ENCODE assay signal across 10 cellular contexts in the genomic region with DNA sequence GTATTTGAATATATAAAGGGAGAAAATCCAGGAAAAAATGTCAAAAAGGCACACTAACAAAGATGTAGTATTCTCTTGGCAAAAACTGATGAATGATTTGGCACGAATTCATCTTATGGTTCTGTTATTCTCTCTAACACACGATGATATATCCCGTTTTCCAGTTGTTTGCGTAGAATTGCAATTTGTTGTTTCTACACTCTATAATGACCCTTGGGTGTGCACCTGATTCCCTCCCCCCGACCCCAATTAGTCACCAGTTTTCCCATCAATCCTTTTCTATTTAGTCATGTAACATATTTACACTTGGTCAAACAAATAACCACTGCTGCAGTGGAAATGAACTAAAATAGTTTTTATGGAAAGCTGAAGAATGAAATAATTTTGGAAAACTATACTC.
DNase-seq lines count a peak whose midpoint lies in the region; ATAC-seq and TF ChIP-seq lines count a peak whose summit lies in the region.
"Had no signal": no experiment of that assay in that cellular context is flagged by ENCODE, and none has a peak within 500 bp of the region (broad histone marks: within the 10 kb centered on the region; RNA-seq: fewer than 3 reads in every experiment).

No MANE protein-coding gene starts in this region.

- TF ChIP-seq CTCF in nephron progenitor cell (IDR thresholded peaks at IDR 0.05) = no peak

- no peaks in the 10 kb centered on the region for H3K9me3 ChIP-seq in HUES48 (ENCODE audit: control insufficient read depth, insufficient read depth, low read length)

- no peak overlapping the region for H3K27ac Mint-ChIP-seq in nephron progenitor cell

- peaks cover 19% of the 10 kb centered on the region for H3K4me1 ChIP-seq in ACC112 (ENCODE audit: control insufficient read depth, insufficient read depth, low read length, unreplicated experiment)
- peaks cover 47% of the 10 kb centered on the region for H3K4me1 ChIP-seq in HUES48 (ENCODE audit: control insufficient read depth, insufficient read depth, low read length)

- peak overlapping the region; percentile 90 for H3K4me3 ChIP-seq in ACC112 (ENCODE audit: low read depth, low read length)
- H3K4me3 ChIP-seq in HUES48 (ENCODE audit: low read depth, low read length) = peak overlapping the region; percentile 39

- ATAC-seq in GM21786 (IDR thresholded peaks at IDR 0.05; ENCODE audit: unreplicated experiment) (no peak), HG02885 (IDR thresholded peaks at IDR 0.05; ENCODE audit: poor library complexity, unreplicated experiment) (no peak)

- no peak overlapping the region for H3K9ac ChIP-seq in HUES48 (ENCODE audit: low read depth, low read length)

- DNase-seq in caudate nucleus (lab: John Stamatoyannopoulos, UW) (no peak), nephron progenitor cell (no peak), NCI-H1092 (lab: John Stamatoyannopoulos, UW) (no peak), DMS79 treated with DMSO at 0.1 percent for 48 hours (lab: John Stamatoyannopoulos, UW) (no peak)
- DNase-seq: aorta, COR-L47 had no signal

- H3K27me3 ChIP-seq in ACC112 (ENCODE audit: insufficient read depth, low read length) = no peaks in the 10 kb centered on the region
- no peaks in the 10 kb centered on the region for H3K27me3 ChIP-seq in HUES48 (ENCODE audit: control insufficient read depth, insufficient read depth, low read length)

- H3K4me1 Mint-ChIP-seq in nephron progenitor cell = peaks cover 50% of the 10 kb centered on the region

- peak overlapping the region; percentile 21 for H3K27ac ChIP-seq in ACC112 (ENCODE audit: low read depth, low read length)
- H3K27ac ChIP-seq in HUES48 (ENCODE audit: low read depth, low read length) = peak overlapping the region; percentile 84
- peak overlapping the region; percentile 36 for H3K27ac ChIP-seq in caudate nucleus (ENCODE audit: low read depth, low read length)

- H2AFZ ChIP-seq in ACC112 (ENCODE audit: low read length, unreplicated experiment) = no peak overlapping the region

- no peaks in the 10 kb centered on the region for H3K36me3 Mint-ChIP-seq in nephron progenitor cell (ENCODE audit: low read depth)

- peaks cover 17% of the 10 kb centered on the region for H3K27me3 Mint-ChIP-seq in nephron progenitor cell (ENCODE audit: low read depth, poor library complexity)

- no peaks in the 10 kb centered on the region for H3K36me3 ChIP-seq in ACC112 (ENCODE audit: insufficient read depth, low read length)
- H3K36me3 ChIP-seq in HUES48 (ENCODE audit: control insufficient read depth, insufficient read depth, low read length) = no peaks in the 10 kb centered on the region

- peak overlapping the region; percentile 93 for H3K4me3 Mint-ChIP-seq in nephron progenitor cell

- peaks cover 39% of the 10 kb centered on the region for H3K79me2 ChIP-seq in ACC112 (ENCODE audit: control insufficient read depth, insufficient read depth, low read length, unreplicated experiment)

- H3K9me3 Mint-ChIP-seq in nephron progenitor cell = no peaks in the 10 kb centered on the region

Comparison
In these comparisons a context has a peak if more than half of its experiments do, and no peak if none do; other contexts are left out.
1. H3K27ac ChIP-seq: peak in every context shown above with its lines; median percentile 84 in HUES48; 36 in caudate nucleus; 21 in ACC112.